ENCODE assay signal across 10 cellular contexts in genomic region chr13:98976941-98977340, GRCh38. TPM values are rescaled to one million over a fixed set of nuclear protein-coding genes. Genes with fewer than 3 reads are reported as not detected.
DNase-seq lines count a peak whose midpoint lies in the region; FAIRE-seq and TF ChIP-seq lines count a peak whose summit lies in the region.
"Had no signal": no experiment of that assay in that cellular context is flagged by ENCODE, and none has a peak within 500 bp of the region (broad histone marks: within the 10 kb centered on the region; RNA-seq: fewer than 3 reads in every experiment).

No MANE protein-coding gene starts in this region.

- H3K9me3 ChIP-seq in H1 (ENCODE audit: insufficient read depth in 2 of 2, low read depth in 1 of 2, low read length in 1 of 2) (no peaks in the 10 kb centered on the region), muscle layer of colon (ENCODE audit: low read length) (no peaks in the 10 kb centered on the region), thyroid gland (no peaks in the 10 kb centered on the region)

- H2BK120ac ChIP-seq in H1 (replicated peaks; ENCODE audit: low read depth, low read length): no peak overlapping the region

- no peaks in the 10 kb centered on the region; the same call in 1 of the 2 replicates for H3K23me2 ChIP-seq in H1 (ENCODE audit: low read depth, low read length)

- no peak overlapping the region for H3K14ac ChIP-seq in H1 (ENCODE audit: insufficient read length)

- H3K79me1 ChIP-seq in H1 (ENCODE audit: low read depth, low read length): no peaks in the 10 kb centered on the region

- H4K5ac ChIP-seq in H1 (ENCODE audit: insufficient read length, low read depth, low read length): no peak overlapping the region

- no peaks in the 10 kb centered on the region for H4K20me1 ChIP-seq in H1 (replicated peaks in 1 of 2; ENCODE audit: control insufficient read depth in 1 of 2, insufficient read depth in 2 of 2, low read length in 2 of 2)

- H3K23ac ChIP-seq in H1 (ENCODE audit: insufficient read length): no peak overlapping the region

- no peak overlapping the region for H3K9ac ChIP-seq in H1 (replicated peaks in 1 of 4; ENCODE audit: extremely low read depth in 1 of 4, low read depth in 3 of 4, low read length in 3 of 4)
- peak overlapping the region; percentile 24 for H3K9ac ChIP-seq in muscle layer of colon (ENCODE audit: low read length)

- no peak overlapping the region for H2BK5ac ChIP-seq in H1 (ENCODE audit: low read depth, low read length)

- FAIRE-seq in H1 (lab: Jason Lieb, UNC): no peak
- FAIRE-seq: endometrium had no signal

- TF ChIP-seq CTCF in H1 (IDR thresholded peaks at IDR 0.05; ENCODE audit: control extremely low read depth in 1 of 3, insufficient read depth in 1 of 3, low read depth in 1 of 3, low read length in 3 of 3) (no peak), thyroid gland (IDR thresholded peaks at IDR 0.05) (no peak)

- H3K36me3 ChIP-seq in H1 (ENCODE audit: control insufficient read depth in 2 of 4, insufficient read depth in 4 of 4, low read length in 3 of 4) (no peaks in the 10 kb centered on the region), muscle layer of colon (ENCODE audit: insufficient read depth, low read length) (no peaks in the 10 kb centered on the region), thyroid gland (no peaks in the 10 kb centered on the region)

- intact Hi-C loops in thyroid gland (cut with DNase I): loop anchor here (10.0 kb wide), 1 partner anchor 58 kb away; no protein-coding TSS in a partner anchor

- POLR2A ChIA-PET in H1 (lab: Charles Lee; ENCODE audit: partially characterized antibody): interaction anchor here (1.1 to 1.5 kb wide), 3 partner anchors 9 to 38 kb away, joined by 3 to 4 read pairs (median 3); no protein-coding TSS in a partner anchor

- WGBS in H1 (ENCODE audit: extremely low coverage in 1 of 2, insufficient coverage in 1 of 2, insufficient read length in 1 of 2, insufficient replicate concordance in 2 of 2, low coverage in 1 of 2, low lambda C conversion rate in 2 of 2, missing lambda C conversion rate in 1 of 2), 2 experiments: 62% methylated on average over 2 of the region's 2 CpGs; no CpG with 5 or more reads in 1 of the 2 experiments
- 30 to 31% methylated on average over 2 of the region's 2 CpGs for WGBS in thyroid gland, 2 donors

- H2BK12ac ChIP-seq in H1 (ENCODE audit: low read depth, low read length): no peak overlapping the region

- no peak overlapping the region for H4K8ac ChIP-seq in H1 (ENCODE audit: extremely low read depth, insufficient read depth, low read length)

- TF ChIP-seq POLR2A in H1 (IDR thresholded peaks at IDR 0.05; ENCODE audit: control extremely low read depth in 1 of 2, low read depth in 2 of 2, low read length in 2 of 2) (no peak), thyroid gland (IDR thresholded peaks at IDR 0.05) (no peak)

- H2AFZ ChIP-seq in H1 (ENCODE audit: low read length): no peak overlapping the region

- TF ChIP-seq EP300 in H1 (IDR thresholded peaks at IDR 0.05; ENCODE audit: borderline replicate concordance in 1 of 2, low read depth in 2 of 2, low read length in 2 of 2): no peak

- H3K4me3 ChIP-seq in H1 (ENCODE audit: extremely low read depth in 1 of 4, insufficient read depth in 2 of 4, low read depth in 3 of 4, low read length in 4 of 4) (no peak overlapping the region), muscle layer of colon (ENCODE audit: low read depth in 1 of 2, low read length in 2 of 2) (peak overlapping the region in 1 of 2 donors; percentile 60), thyroid gland (replicated peaks in 1 of 3) (peak overlapping the region in 1 of 3 donors; percentile 8)

- H3K79me2 ChIP-seq in H1 (ENCODE audit: control insufficient read depth in 1 of 2, insufficient read depth in 2 of 2, low read length in 2 of 2): no peaks in the 10 kb centered on the region

- H3K4me2 ChIP-seq in H1 (ENCODE audit: insufficient read depth in 1 of 2, low read depth in 2 of 2, low read length in 2 of 2): no peak overlapping the region

- no peak overlapping the region for H2AK5ac ChIP-seq in H1 (ENCODE audit: low read depth, low read length)

- no peak overlapping the region for H4K91ac ChIP-seq in H1 (replicated peaks; ENCODE audit: insufficient read length, low read length)

- DNase-seq in RPMI7951 (ENCODE audit: low read depth) (peak; percentile 19), H1 (ENCODE audit: low read depth in 1 of 2, low spot score in 2 of 2) (no peak), thyroid gland (no peak), D341Med (ENCODE audit: low spot score) (no peak), activated gamma-delta T cell treated with Interleukin-2 at 50 U/mL for 16 hours (no peak), ureter (ENCODE audit: low spot score) (no peak), NCI-H2107 treated with DMSO at 0.1 percent for 48 hours (lab: John Stamatoyannopoulos, UW; ENCODE audit: unreplicated experiment) (no peak)
- DNase-seq: NCI-H524 treated with DMSO at 0.1 percent for 48 hours had no signal

- H3K27ac ChIP-seq in H1 (ENCODE audit: low read depth, low read length) (no peak overlapping the region), muscle layer of colon (ENCODE audit: low read depth, low read length) (no peak overlapping the region), thyroid gland (peak overlapping the region; percentile 1 to 76 (median 60))

- no peak overlapping the region for H3K4ac ChIP-seq in H1 (replicated peaks; ENCODE audit: insufficient read length, low read depth, low read length)

- peak overlapping the region; percentile 38; the same call in 1 of the 2 replicates for H3K18ac ChIP-seq in H1 (ENCODE audit: extremely low read depth, low read length)

- TF ChIP-seq RAD21 in H1 (IDR thresholded peaks at IDR 0.05 in 1 of 2, conservative IDR thresholded peaks at IDR 0.05 in 1 of 2; ENCODE audit: low read depth in 2 of 2, low read length in 2 of 2): no peak

- H3K4me1 ChIP-seq in H1 (replicated peaks in 1 of 4; ENCODE audit: control insufficient read depth in 3 of 4, insufficient read depth in 4 of 4, low read length in 3 of 4): peaks cover 6 to 20% (median 10%) of the 10 kb centered on the region in 4 experiments
- H3K4me1 ChIP-seq in muscle layer of colon (ENCODE audit: insufficient read depth, low read length): peaks cover 57% of the 10 kb centered on the region
- H3K4me1 ChIP-seq in thyroid gland: peaks cover 56 to 65% of the 10 kb centered on the region in 2 donors

- no peak overlapping the region for H2BK20ac ChIP-seq in H1 (ENCODE audit: low read length)

- no peaks in the 10 kb centered on the region for H3K27me3 ChIP-seq in H1 (replicated peaks in 1 of 4; ENCODE audit: control insufficient read depth in 3 of 4, extremely low read depth in 1 of 4, insufficient read depth in 3 of 4, low read length in 3 of 4)
- H3K27me3 ChIP-seq in muscle layer of colon (ENCODE audit: control insufficient read depth in 1 of 2, insufficient read depth in 2 of 2, low read length in 2 of 2): no peaks in the 10 kb centered on the region
- H3K27me3 ChIP-seq in thyroid gland: no peaks in the 10 kb centered on the region

- H3K56ac ChIP-seq in H1 (replicated peaks; ENCODE audit: insufficient read length, low read depth, low read length): no peak overlapping the region

- CTCF ChIA-PET in H1 (lab: Charles Lee; ENCODE audit: partially characterized antibody): interaction anchor here (0.6 to 1.9 kb wide), 8 partner anchors 8 to 203 kb away, joined by 3 to 5 read pairs (median 3); no protein-coding TSS in a partner anchor

- H2BK15ac ChIP-seq in H1 (ENCODE audit: low read length): no peak overlapping the region

TF ChIP-seq in H1, 55 proteins besides CTCF, POLR2A, EP300 and RAD21:
- no peak for TF ChIP-seq NRF1 (IDR thresholded peaks at IDR 0.05; ENCODE audit: low read depth, low read length)
- no peak for TF ChIP-seq EZH2 (IDR thresholded peaks at IDR 0.05; ENCODE audit: low read depth, low read length, severe bottlenecking)
- TF ChIP-seq BRCA1 (IDR thresholded peaks at IDR 0.05; ENCODE audit: low read depth, low read length): no peak
- TF ChIP-seq RNF2 (IDR thresholded peaks at IDR 0.05; ENCODE audit: borderline replicate concordance, low read depth, low read length, missing control alignments, poor library complexity, severe bottlenecking): no peak
- TF ChIP-seq SP1 (IDR thresholded peaks at IDR 0.05; ENCODE audit: low read depth, low read length): no peak
- no peak for TF ChIP-seq SRF (IDR thresholded peaks at IDR 0.05; ENCODE audit: low read depth, low read length)
- TF ChIP-seq ZNF274 (IDR thresholded peaks at IDR 0.05; ENCODE audit: borderline replicate concordance, extremely low read depth, low read length): no peak
- no peak for TF ChIP-seq KDM5A (IDR thresholded peaks at IDR 0.05; ENCODE audit: low read length)
- no peak for TF ChIP-seq TAF7 (optimal IDR thresholded peaks at IDR 0.05; ENCODE audit: borderline replicate concordance, low read depth, low read length)
- TF ChIP-seq CTBP2 (IDR thresholded peaks at IDR 0.05; ENCODE audit: borderline replicate concordance, insufficient read depth, insufficient read length, low read length): no peak
- no peak for TF ChIP-seq SP4 (IDR thresholded peaks at IDR 0.05; ENCODE audit: low read length)
- TF ChIP-seq KDM4A (IDR thresholded peaks at IDR 0.05; ENCODE audit: low read depth, low read length, severe bottlenecking): no peak
- TF ChIP-seq JUN (IDR thresholded peaks at IDR 0.05; ENCODE audit: low read depth, low read length): no peak

RNA-seq across cellular contexts. Expression of gene DOCK9, which starts 0.9 kb away (rescaled TPM):
- total RNA-seq in RPMI7951 (2014; rRNA removed; shearing (Covaris generic)): 34.2 and 36.9 TPM in 2 replicates
- total RNA-seq in H1 (2021; fragmentation: NEBNext Ultra II Directional; extraction: Animal tissue kit (Norgen Biotek cat#: 25700)): 31.5 and 35.4 TPM in 2 replicates
- 18.7 and 21.6 TPM in 2 replicates for polyA plus RNA-seq in H1 (2011; rRNA removed)
- 24.3 TPM for polyA plus RNA-seq in H1 (2011; cell fraction: cytosol; rRNA removed)
- polyA plus RNA-seq in H1 (2011; cell fraction: nucleus; rRNA removed): 23.9 TPM
- 26.9 to 34.3 TPM (median 27.8 TPM) in 4 replicates for polyA plus RNA-seq in H1 (2012, experiment 1 of 2)
- polyA plus RNA-seq in H1 (2012, experiment 2 of 2): 1.2 TPM
- polyA plus RNA-seq in H1 (2013, experiment 1 of 2): 14.1 TPM
- 13.7 TPM for polyA plus RNA-seq in H1 (2013, experiment 2 of 2)
- polyA minus RNA-seq in H1 (2011; rRNA and poly(A)+ RNA removed): 43.4 and 72.7 TPM in 2 replicates
- 24.7 TPM for polyA minus RNA-seq in H1 (2011; cell fraction: cytosol; rRNA and poly(A)+ RNA removed)
- polyA minus RNA-seq in H1 (2011; cell fraction: nucleus; rRNA and poly(A)+ RNA removed): 64.1 TPM
- total RNA-seq in thyroid gland (100 to 1,000 TPM; 126 to 240 (median 160) TPM), ureter (108 TPM)

Comparison
In these comparisons a context has a peak if more than half of its experiments do, and no peak if none do; other contexts are left out.
1. H3K27ac ChIP-seq: peak in thyroid gland (3 of 3); none in H1 (single experiment) and muscle layer of colon (single experiment).